ENCODE assay signal across 22 cellular contexts in genomic region chr12:86530996-86531655, GRCh38.
DNase-seq lines count a peak whose midpoint lies in the region; ATAC-seq and TF ChIP-seq lines count a peak whose summit lies in the region.
"Had no signal": no experiment of that assay in that cellular context is flagged by ENCODE, and none has a peak within 500 bp of the region (broad histone marks: within the 10 kb centered on the region; RNA-seq: fewer than 3 reads in every experiment).

No MANE protein-coding gene starts in this region.

- H3K4me1 ChIP-seq in psoas muscle, result no peaks in the 10 kb centered on the region
- H3K4me1 ChIP-seq: Peyer's patch, SJCRH30 had no signal

- no peaks in the 10 kb centered on the region for H3K9me3 ChIP-seq in psoas muscle
- H3K9me3 ChIP-seq: Peyer's patch, SJCRH30 had no signal

- no peak overlapping the region for H3K27ac ChIP-seq in psoas muscle
- H3K27ac ChIP-seq: 22Rv1, C4-2B, Peyer's patch, SJCRH30 had no signal

- WGBS in psoas muscle, 3 donors, result 74 to 77% (median 75%) methylated on average over 1 of the region's 1 CpG

- H3K27me3 ChIP-seq in psoas muscle (ENCODE audit: insufficient read depth in 3 of 3, low read length in 2 of 3), result no peaks in the 10 kb centered on the region
- H3K27me3 ChIP-seq: Peyer's patch, SJCRH30 had no signal

- intact Hi-C loops in psoas muscle (cut with DNase I) (no loop called here), posterior vena cava (cut with DNase I) (no loop called here)

- ATAC-seq in GM18520 (IDR thresholded peaks at IDR 0.05; ENCODE audit: unreplicated experiment) (no peak), psoas muscle (no peak)
- ATAC-seq: GM23338, HCT116 had no signal

- no peaks in the 10 kb centered on the region for H3K36me3 ChIP-seq in psoas muscle (ENCODE audit: insufficient read depth in 1 of 2, low read depth in 1 of 2)
- H3K36me3 ChIP-seq: Peyer's patch, SJCRH30 had no signal

- no peak for TF ChIP-seq CTCF in psoas muscle (IDR thresholded peaks at IDR 0.05)

- peak; percentile 21 for DNase-seq in NCI-H82 (lab: John Stamatoyannopoulos, UW)
- DNase-seq in NCI-H82 treated with DMSO at 0.1 percent for 48 hours (lab: John Stamatoyannopoulos, UW; ENCODE audit: unreplicated experiment), result no peak
- peak; percentile 77 for DNase-seq in amniotic epithelial cell (ENCODE audit: low read depth)
- peak; percentile 18 for DNase-seq in fibroblast of peridontal ligament (ENCODE audit: extremely low read depth)
- DNase-seq in SKM-1 (lab: John Stamatoyannopoulos, UW; ENCODE audit: unreplicated experiment), result no peak
- no peak for DNase-seq in psoas muscle
- no peak for DNase-seq in posterior vena cava (ENCODE audit: low spot score)
- DNase-seq: Calu3; CD8-positive, alpha-beta memory T cell; DMS153; NCI-H1417 treated with DMSO at 0.1 percent for 48 hours; NCI-H187; NCI-H2107; NCI-H510A; NK-92 treated with Interleukin-12 subunit alpha and Interleukin-12 subunit beta, amount 100 ng/mL, for 24 hours; Peyer's patch; SJCRH30 had no signal

- H3K4me3 ChIP-seq in psoas muscle, result no peak overlapping the region
- H3K4me3 ChIP-seq: GM23338, Peyer's patch, SJCRH30 had no signal

Comparison
In these comparisons a context has a peak if more than half of its experiments do, and no peak if none do; other contexts are left out.
1. DNase-seq: peak in NCI-H82 (single experiment), amniotic epithelial cell (single experiment) and fibroblast of peridontal ligament (single experiment); none in NCI-H82 treated with DMSO at 0.1 percent for 48 hours (single experiment), SKM-1 (single experiment), psoas muscle (0 of 2) and posterior vena cava (single experiment).